ENCODE assay signal across 8 cellular contexts in genomic region chr19:19320362-19321142, GRCh38. TPM values are rescaled to one million over a fixed set of nuclear protein-coding genes. Genes with fewer than 3 reads are reported as not detected.
DNase-seq lines count a peak whose midpoint lies in the region; ATAC-seq and TF ChIP-seq lines count a peak whose summit lies in the region.

Gene MAU2, plus strand, starts transcription at chr19:19320829. Its CDS starts 31 bp downstream, at chr19:19320860.
A gene with protein sequence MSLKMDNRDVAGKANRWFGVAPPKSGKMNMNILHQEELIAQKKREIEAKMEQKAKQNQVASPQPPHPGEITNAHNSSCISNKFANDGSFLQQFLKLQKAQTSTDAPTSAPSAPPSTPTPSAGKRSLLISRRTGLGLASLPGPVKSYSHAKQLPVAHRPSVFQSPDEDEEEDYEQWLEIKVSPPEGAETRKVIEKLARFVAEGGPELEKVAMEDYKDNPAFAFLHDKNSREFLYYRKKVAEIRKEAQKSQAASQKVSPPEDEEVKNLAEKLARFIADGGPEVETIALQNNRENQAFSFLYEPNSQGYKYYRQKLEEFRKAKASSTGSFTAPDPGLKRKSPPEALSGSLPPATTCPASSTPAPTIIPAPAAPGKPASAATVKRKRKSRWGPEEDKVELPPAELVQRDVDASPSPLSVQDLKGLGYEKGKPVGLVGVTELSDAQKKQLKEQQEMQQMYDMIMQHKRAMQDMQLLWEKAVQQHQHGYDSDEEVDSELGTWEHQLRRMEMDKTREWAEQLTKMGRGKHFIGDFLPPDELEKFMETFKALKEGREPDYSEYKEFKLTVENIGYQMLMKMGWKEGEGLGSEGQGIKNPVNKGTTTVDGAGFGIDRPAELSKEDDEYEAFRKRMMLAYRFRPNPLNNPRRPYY (minus strand): TSS chr19:19320509. CDS start chr19:19320496, 13 bp downstream.

- H3K4me3 ChIP-seq in HUES64 (ENCODE audit: low read length) (peak within 1 kb of the TSS; percentile 81), OCI-LY7 (ENCODE audit: low read depth, low read length, poor library complexity, severe bottlenecking) (peak within 1 kb of the TSS; percentile 86), mucosa of descending colon (peak within 1 kb of the TSS; percentile 99)

- H3K27ac ChIP-seq in HUES64 (ENCODE audit: low read depth, low read length): peak within 1 kb of the TSS; percentile 95
- peak within 1 kb of the TSS; percentile 68 for H3K27ac ChIP-seq in OCI-LY7 (ENCODE audit: low read depth, low read length, poor library complexity, severe bottlenecking)
- peak within 1 kb of the TSS; percentile 83 for H3K27ac ChIP-seq in epithelial cell of prostate

- peak within 1 kb of the TSS; percentile 97 for H3K9ac ChIP-seq in HUES64 (ENCODE audit: low read depth, low read length)

- POLR2A ChIA-PET in OCI-LY7 (lab: Charles Lee): interaction anchor here (1.4 kb wide), 1 partner anchor 52 kb away, joined by 3 read pairs; no protein-coding TSS in a partner anchor

- H3K36me3 ChIP-seq in HUES64 (ENCODE audit: insufficient read depth, low read length) (peaks cover 34% of the 10 kb centered on the region), OCI-LY7 (ENCODE audit: insufficient read depth, low read length) (peaks cover 45% of the 10 kb centered on the region), mucosa of descending colon (ENCODE audit: low read depth) (peaks cover 6% of the 10 kb centered on the region)

- intact Hi-C loops in OCI-LY7 (cut with micrococcal nuclease; ENCODE audit: unreplicated experiment) (loop anchor here (1.0 to 10.0 kb wide), 3 partner anchors 116 to 256 kb away; partner anchors contain the start of genes NR2C2AP and SLC25A42), mucosa of descending colon (cut with DNase I, micrococcal nuclease) (no loop called here)

- no peak for TF ChIP-seq CTCF in OCI-LY7 (conservative IDR thresholded peaks at IDR 0.05; ENCODE audit: low read length)
- no peak for TF ChIP-seq CTCF in mucosa of descending colon (IDR thresholded peaks at IDR 0.05)

- CTCF ChIA-PET in OCI-LY7 (lab: Charles Lee; ENCODE audit: unreplicated experiment): no interaction called here

- H3K4me2 ChIP-seq in OCI-LY7 (ENCODE audit: low read length): peak within 1 kb of the TSS; percentile 93

- peak; percentile 97 for DNase-seq in DMS 273 treated with DMSO at 0.1 percent for 48 hours (lab: John Stamatoyannopoulos, UW)
- peak; percentile 95 for DNase-seq in OCI-LY7 (ENCODE audit: low spot score)
- DNase-seq in activated T-cell treated with anti-CD3 and anti-CD28 coated beads for 24 hours (ENCODE audit: low read depth): peak; percentile 85
- peak; percentile 73 for DNase-seq in epithelial cell of prostate (ENCODE audit: low read depth, low spot score)
- peak; percentile 89 to 94 (median 93) for DNase-seq in mucosa of descending colon
- peak; percentile 81 for DNase-seq in stimulated activated CD8-positive, alpha-beta memory T cell treated with anti-CD3 and anti-CD28 coated beads, Interleukin-4, amount 100 ng/mL, for 24 hours (ENCODE audit: low read depth)

- H3K9me2 ChIP-seq in OCI-LY7 (ENCODE audit: insufficient read depth, low read length): no peaks in the 10 kb centered on the region

- H3K9me3 ChIP-seq in HUES64 (ENCODE audit: insufficient read depth, low read depth, low read length) (no peaks in the 10 kb centered on the region), OCI-LY7 (ENCODE audit: low read length) (no peaks in the 10 kb centered on the region), mucosa of descending colon (no peaks in the 10 kb centered on the region)

- H3K4me1 ChIP-seq in HUES64 (ENCODE audit: insufficient read depth, low read length): no peaks in the 10 kb centered on the region
- H3K4me1 ChIP-seq in OCI-LY7 (ENCODE audit: insufficient read depth, low read length, poor library complexity, severe bottlenecking): peaks cover 26% of the 10 kb centered on the region
- peaks cover 16% of the 10 kb centered on the region for H3K4me1 ChIP-seq in mucosa of descending colon (ENCODE audit: low read depth)

- H3K79me2 ChIP-seq in OCI-LY7 (ENCODE audit: insufficient read depth, low read depth, low read length): peaks cover 62% of the 10 kb centered on the region

- peak within 1 kb of the TSS; percentile 80 for H2AFZ ChIP-seq in OCI-LY7 (ENCODE audit: low read length)

- ATAC-seq in GM21447 (IDR thresholded peaks at IDR 0.05; ENCODE audit: unreplicated experiment) (peak; percentile 91), mucosa of descending colon (peak; percentile 97)

- no peaks in the 10 kb centered on the region for H4K20me1 ChIP-seq in OCI-LY7 (ENCODE audit: insufficient read depth, low read length)

- BruUV-seq in OCI-LY7 (replicated peaks; lab: Mats Ljungman, UMichigan): no TSS peak

- under 1% methylated on average over 67 of the region's 67 CpGs for WGBS in HUES64

- H3K27me3 ChIP-seq in HUES64 (ENCODE audit: insufficient read depth, low read length): no peaks in the 10 kb centered on the region

RNA-seq across cellular contexts. Expression of gene MAU2, which starts in this region (rescaled TPM):
- 16.7 TPM for polyA plus RNA-seq in HUES64 (2013, experiment 1 of 2)
- polyA plus RNA-seq in HUES64 (2013, experiment 2 of 2): 17.7 TPM
- 31.9 and 58.7 TPM in 2 replicates for total RNA-seq in OCI-LY7 (2014; rRNA removed; shearing (Covaris generic))
- total RNA-seq in OCI-LY7 (2022) (81.7 and 103 TPM in 2 replicates), mucosa of descending colon (10 to 100 TPM; 49.8 to 71.1 (median 70.6) TPM)

RNA-seq across cellular contexts. Expression of the second gene that starts in this region (rescaled TPM):
- polyA plus RNA-seq in HUES64 (2013, experiment 1 of 2): 34.6 TPM
- 35.8 TPM for polyA plus RNA-seq in HUES64 (2013, experiment 2 of 2)
- 34.6 and 37.9 TPM in 2 replicates for total RNA-seq in OCI-LY7 (2014; rRNA removed; shearing (Covaris generic))
- 61.4 and 64.2 TPM in 2 replicates for total RNA-seq in OCI-LY7 (2022)
- 10 to 100 TPM; 41.0 to 46.7 (median 45.9) TPM for total RNA-seq in mucosa of descending colon

Comparison
In these comparisons a context has a peak if more than half of its experiments do, and no peak if none do; other contexts are left out.
1. Peak in every context shown above with its lines: DNase-seq, ATAC-seq, H3K4me3 ChIP-seq and H3K27ac ChIP-seq.